In the genomic region with DNA sequence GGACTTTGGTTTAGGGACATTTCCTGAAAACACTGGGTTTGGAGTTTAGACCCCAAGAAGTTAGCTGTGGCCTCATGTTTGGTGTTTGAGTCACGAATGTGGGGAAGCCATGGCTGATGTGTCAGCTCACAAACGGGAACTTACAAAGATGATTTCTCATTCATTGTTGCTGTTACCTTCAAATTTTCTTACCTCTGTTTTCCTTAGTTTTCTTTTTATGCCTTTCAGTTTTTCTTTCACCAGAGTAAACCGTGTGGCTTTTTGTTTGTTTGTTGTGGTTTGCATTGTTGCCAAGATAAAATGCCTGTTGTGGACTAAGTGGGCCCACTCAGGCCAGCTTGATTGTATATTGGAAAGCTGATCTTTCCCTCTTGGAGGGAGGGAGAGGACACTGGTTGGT, we compare ENCODE assay signal across 10 cellular contexts.
DNase-seq lines count a peak whose midpoint lies in the region; ATAC-seq, FAIRE-seq and TF ChIP-seq lines count a peak whose summit lies in the region.
"Had no signal": no experiment of that assay in that cellular context is flagged by ENCODE, and none has a peak within 500 bp of the region (broad histone marks: within the 10 kb centered on the region; RNA-seq: fewer than 3 reads in every experiment).

No MANE protein-coding gene starts in this region.

- H3K9me3 Mint-ChIP-seq in activated CD4-positive, alpha-beta T cell treated with anti-CD3 and anti-CD28 coated beads, Interleukin-2, amount 10 ng/mL, durations not matched to agents 7 days and 5 days: no peaks in the 10 kb centered on the region

- no peaks in the 10 kb centered on the region for H3K36me3 Mint-ChIP-seq in activated CD4-positive, alpha-beta T cell treated with anti-CD3 and anti-CD28 coated beads, Interleukin-2, amount 10 ng/mL, durations not matched to agents 7 days and 5 days (ENCODE audit: low read depth)

- H3K27me3 ChIP-seq in bronchial epithelial cell (ENCODE audit: control insufficient read depth, insufficient read depth, low read length) (no peaks in the 10 kb centered on the region), upper lobe of left lung (no peaks in the 10 kb centered on the region)

- H3K36me3 ChIP-seq in bronchial epithelial cell (ENCODE audit: control insufficient read depth, insufficient read depth, low read length): no peaks in the 10 kb centered on the region
- peaks cover 0 to 40% (median 16%) of the 10 kb centered on the region in 4 donors for H3K36me3 ChIP-seq in upper lobe of left lung

- ATAC-seq in upper lobe of left lung (ENCODE audit: low FRiP score in 2 of 2) (no peak), GM21576 (IDR thresholded peaks at IDR 0.05; ENCODE audit: unreplicated experiment) (no peak), GM21786 (IDR thresholded peaks at IDR 0.05; ENCODE audit: unreplicated experiment) (no peak)

- CTCF ChIA-PET in activated CD4-positive, alpha-beta T cell treated with anti-CD3 and anti-CD28 coated beads, Interleukin-2, amount 10 ng/mL, durations not matched to agents 7 days and 5 days (lab: Charles Lee): interaction anchor here (0.6 to 1.5 kb wide), 4 partner anchors 12 to 552 kb away, joined by 3 to 4 read pairs (median 4); a partner anchor contains a TSS

- H3K4me3 Mint-ChIP-seq in activated CD4-positive, alpha-beta T cell treated with anti-CD3 and anti-CD28 coated beads, Interleukin-2, amount 10 ng/mL, durations not matched to agents 7 days and 5 days: no peak overlapping the region

- H3K27ac ChIP-seq in upper lobe of left lung: no peak overlapping the region
- H3K27ac ChIP-seq: parathyroid adenoma had no signal

- TF ChIP-seq EP300 in upper lobe of left lung (IDR thresholded peaks at IDR 0.05): no peak

- H3K9me3 ChIP-seq in upper lobe of left lung: no peaks in the 10 kb centered on the region

- no peaks in the 10 kb centered on the region for H3K27me3 Mint-ChIP-seq in activated CD4-positive, alpha-beta T cell treated with anti-CD3 and anti-CD28 coated beads, Interleukin-2, amount 10 ng/mL, durations not matched to agents 7 days and 5 days

- POLR2A ChIA-PET in activated CD4-positive, alpha-beta T cell treated with anti-CD3 and anti-CD28 coated beads, Interleukin-2, amount 10 ng/mL, durations not matched to agents 7 days and 5 days (lab: Charles Lee): no interaction called here

- WGBS in upper lobe of left lung, 2 donors: 57 to 65% methylated on average over 3 of the region's 3 CpGs

- no peak overlapping the region for H3K27ac Mint-ChIP-seq in activated CD4-positive, alpha-beta T cell treated with anti-CD3 and anti-CD28 coated beads, Interleukin-2, amount 10 ng/mL, durations not matched to agents 7 days and 5 days

- H3K4me1 Mint-ChIP-seq in activated CD4-positive, alpha-beta T cell treated with anti-CD3 and anti-CD28 coated beads, Interleukin-2, amount 10 ng/mL, durations not matched to agents 7 days and 5 days: peaks cover 38% of the 10 kb centered on the region

- peaks cover 5 to 29% (median 15%) of the 10 kb centered on the region in 4 donors for H3K4me1 ChIP-seq in upper lobe of left lung
- H3K4me1 ChIP-seq: parathyroid adenoma had no signal

- no peak for TF ChIP-seq POLR2A in upper lobe of left lung (IDR thresholded peaks at IDR 0.05)

- no peak for TF ChIP-seq CTCF in bronchial epithelial cell (IDR thresholded peaks at IDR 0.05; ENCODE audit: insufficient read depth, low read length, severe bottlenecking)
- TF ChIP-seq CTCF in upper lobe of left lung (IDR thresholded peaks at IDR 0.05): no peak

- FAIRE-seq in bronchial epithelial cell (lab: Jason Lieb, UNC): no peak

- H3K4me3 ChIP-seq in bronchial epithelial cell (ENCODE audit: low read depth, low read length) (no peak overlapping the region), upper lobe of left lung (no peak overlapping the region)

- peak; percentile 30 for DNase-seq in activated CD4-positive, alpha-beta T cell treated with anti-CD3 and anti-CD28 coated beads for 48 hours
- no peak for DNase-seq in activated CD4-positive, alpha-beta T cell treated with anti-CD3 and anti-CD28 coated beads, Interleukin-2, amount 10 ng/mL, durations not matched to agents 7 days and 5 days
- DNase-seq in NOMO-1 treated with DMSO at 0.1 percent for 48 hours (lab: John Stamatoyannopoulos, UW; ENCODE audit: unreplicated experiment) (peak; percentile 79), bronchial epithelial cell (ENCODE audit: low read depth) (peak; percentile 78), renal cortical epithelial cell (ENCODE audit: low read depth) (peak; percentile 90), upper lobe of left lung (no peak)
- DNase-seq: caudate nucleus had no signal

Comparison
In these comparisons a context has a peak if more than half of its experiments do, and no peak if none do; other contexts are left out.
1. DNase-seq: peak in activated CD4-positive, alpha-beta T cell treated with anti-CD3 and anti-CD28 coated beads for 48 hours (single experiment), NOMO-1 treated with DMSO at 0.1 percent for 48 hours (single experiment), bronchial epithelial cell (single experiment) and renal cortical epithelial cell (single experiment); none in activated CD4-positive, alpha-beta T cell treated with anti-CD3 and anti-CD28 coated beads, Interleukin-2, amount 10 ng/mL, durations not matched to agents 7 days and 5 days (single experiment) and upper lobe of left lung (0 of 2).